18 cellular contexts compared by ENCODE assay signal in the genomic region with DNA sequence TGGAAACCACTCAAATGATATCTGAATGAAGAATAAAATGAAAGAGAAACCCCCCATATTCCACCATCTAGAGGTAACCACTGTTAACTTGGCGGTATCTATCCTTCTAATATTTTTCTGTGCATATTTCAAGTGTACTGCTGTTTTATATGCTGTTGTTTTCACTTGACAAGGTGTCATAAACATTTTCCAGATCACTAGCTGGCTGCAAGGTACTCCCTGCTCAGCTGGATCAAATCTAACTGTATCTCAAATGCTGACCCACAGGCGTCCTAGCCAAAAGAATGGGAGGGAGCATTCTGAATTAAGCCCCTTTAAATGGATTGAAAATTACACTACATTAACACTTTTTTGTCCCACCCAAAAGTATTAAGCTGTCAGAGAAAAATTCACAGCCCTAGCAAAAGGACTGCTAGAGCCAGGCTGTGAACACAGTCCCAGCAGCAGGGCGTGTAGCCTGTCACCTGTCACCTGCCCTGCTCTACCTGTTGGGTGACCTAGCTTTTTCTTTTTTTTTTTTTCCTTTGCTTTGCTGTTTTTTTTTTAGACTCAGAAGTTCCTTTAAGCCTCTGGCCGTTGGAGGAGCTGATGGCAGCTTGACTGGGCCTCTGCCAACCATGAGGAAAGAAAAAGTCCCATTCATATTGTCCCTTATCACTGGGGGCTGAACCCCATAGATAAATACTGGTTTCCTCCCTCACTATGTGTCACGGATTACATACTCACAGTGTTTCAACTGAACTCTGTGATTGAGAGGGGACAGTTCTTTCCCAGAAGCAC.
DNase-seq lines count a peak whose midpoint lies in the region; ATAC-seq and TF ChIP-seq lines count a peak whose summit lies in the region.
"Had no signal": no experiment of that assay in that cellular context is flagged by ENCODE, and none has a peak within 500 bp of the region (broad histone marks: within the 10 kb centered on the region; RNA-seq: fewer than 3 reads in every experiment).

No MANE protein-coding gene starts in this region.

- no peaks in the 10 kb centered on the region for H3K9me3 ChIP-seq in muscle layer of duodenum (ENCODE audit: control insufficient read depth in 1 of 2, low read length in 2 of 2)
- H3K9me3 ChIP-seq: ascending aorta had no signal

- no peak for TF ChIP-seq POLR2A in erythroblast (IDR thresholded peaks at IDR 0.05; ENCODE audit: low read length)

- no peaks in the 10 kb centered on the region for H3K36me3 ChIP-seq in muscle layer of duodenum (ENCODE audit: control insufficient read depth in 1 of 2, insufficient read depth in 2 of 2, low read length in 2 of 2)
- H3K36me3 ChIP-seq: ascending aorta had no signal

- no peaks in the 10 kb centered on the region for H3K27me3 ChIP-seq in muscle layer of duodenum (ENCODE audit: low read depth, low read length)
- H3K27me3 ChIP-seq: ascending aorta had no signal

- DNase-seq in DMS53 (lab: John Stamatoyannopoulos, UW) (peak; percentile 88), NCI-H146 (lab: John Stamatoyannopoulos, UW) (peak; percentile 47), erythroblast (lab: John Stamatoyannopoulos, UW) (peak; percentile 63 to 82), T-helper 9 cell (no peak), GM19238 (ENCODE audit: insufficient read length, low spot score) (no peak), NCI-H82 (lab: John Stamatoyannopoulos, UW) (no peak)
- DNase-seq: activated CD8-positive, alpha-beta memory T cell treated with anti-CD3 and anti-CD28 coated beads for 24 hours; activated effector memory CD4-positive, alpha-beta T cell treated with anti-CD3 and anti-CD28 coated beads, Interleukin-2, amount 50 U/mL, for 16 hours; AML-193; DND-41; dorsolateral prefrontal cortex; Karpas-422; NCI-H1930; NK-92 treated with Interleukin-12 subunit alpha and Interleukin-12 subunit beta, amount 100 ng/mL, for 24 hours had no signal

- no peak overlapping the region for H3K4me3 ChIP-seq in muscle layer of duodenum (ENCODE audit: low read depth in 1 of 2, low read length in 2 of 2)
- H3K4me3 ChIP-seq: ascending aorta, dorsolateral prefrontal cortex had no signal

- no peak for ATAC-seq in HG02938 (IDR thresholded peaks at IDR 0.05; ENCODE audit: unreplicated experiment)
- ATAC-seq: WTC11 had no signal

- peak overlapping the region; percentile 4 for H3K27ac ChIP-seq in muscle layer of duodenum (ENCODE audit: low read length)
- H3K27ac ChIP-seq: ascending aorta, dorsolateral prefrontal cortex had no signal

- H3K4me1 ChIP-seq in muscle layer of duodenum (ENCODE audit: control insufficient read depth in 1 of 2, insufficient read depth in 2 of 2, low read length in 2 of 2): no peaks in the 10 kb centered on the region
- H3K4me1 ChIP-seq: ascending aorta had no signal

Comparison
In these comparisons a context has a peak if more than half of its experiments do, and no peak if none do; other contexts are left out.
1. DNase-seq: peak in DMS53 (single experiment), NCI-H146 (single experiment) and erythroblast (2 of 2); none in T-helper 9 cell (single experiment), GM19238 (single experiment) and NCI-H82 (single experiment).